ENCODE assay signal across 20 cellular contexts in the genomic region with DNA sequence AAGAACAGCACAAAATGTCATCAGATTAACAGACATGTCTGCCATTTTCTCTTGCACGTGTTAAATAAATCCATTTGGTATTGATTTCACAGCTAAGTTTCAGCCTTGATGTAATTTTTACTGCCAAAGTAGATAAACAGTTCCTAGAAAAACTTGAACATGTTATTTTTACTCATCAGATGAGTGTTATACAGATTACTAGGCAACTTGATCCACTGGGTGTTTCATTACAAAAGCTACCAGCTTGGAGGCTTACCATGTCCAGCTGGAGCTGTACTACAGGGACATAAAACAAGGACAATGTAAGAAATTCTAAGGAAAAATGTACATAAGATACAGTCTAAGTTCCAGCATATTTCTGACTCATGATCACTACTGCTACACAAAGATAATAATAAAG.
"Had no signal": no experiment of that assay in that cellular context is flagged by ENCODE, and none has a peak within 500 bp of the region (broad histone marks: within the 10 kb centered on the region; RNA-seq: fewer than 3 reads in every experiment).

No MANE protein-coding gene starts in this region.

- DNase-seq: activated CD4-positive, alpha-beta T cell treated with anti-CD3 and anti-CD28 coated beads for 48 hours; activated CD4-positive, alpha-beta T cell treated with anti-CD3 and anti-CD28 coated beads, Interleukin-2, amount 50 U/mL, for 4 hours; activated CD4-positive, CD25-positive, alpha-beta regulatory T cell treated with anti-CD3 and anti-CD28 coated beads, Interleukin-2, amount 50 U/mL, for 72 hours; activated CD8-positive, alpha-beta memory T cell treated with anti-CD3 and anti-CD28 coated beads, Interleukin-2, amount 50 U/mL, for 48 hours; activated CD8-positive, alpha-beta T cell treated with anti-CD3 and anti-CD28 coated beads, Interleukin-2, amount 10 ng/mL, durations not matched to agents 7 days and 5 days; activated effector memory CD4-positive, alpha-beta T cell treated with Interleukin-2 at 50 U/mL for 16 hours; activated naive CD4-positive, alpha-beta T cell; activated T-cell treated with anti-CD3 and anti-CD28 coated beads, Interleukin-2, amount 50 U/mL, for 24 hours; brain microvascular endothelial cell; MV-4-11; NCI-H446 treated with DMSO at 0.1 percent for 48 hours; T-cell; T-helper 2 cell; T1000 had no signal

- H3K4me3 ChIP-seq: cardiac muscle cell, SK-N-MC had no signal

- H3K27me3 Mint-ChIP-seq: activated naive CD4-positive, alpha-beta T cell treated with anti-CD3 and anti-CD28 coated beads, Interleukin-2, amount 50 U/mL, for 24 hours; activated T-cell treated with anti-CD3 and anti-CD28 coated beads, Interleukin-2, amount 50 U/mL, for 24 hours; T-cell had no signal

- H3K36me3 ChIP-seq: brain microvascular endothelial cell, cardiac muscle cell had no signal

- H3K4me3 Mint-ChIP-seq: activated CD8-positive, alpha-beta T cell treated with anti-CD3 and anti-CD28 coated beads, Interleukin-2, amount 10 ng/mL, durations not matched to agents 7 days and 5 days; activated naive CD4-positive, alpha-beta T cell treated with anti-CD3 and anti-CD28 coated beads, Interleukin-2, amount 50 U/mL, for 24 hours; activated T-cell treated with anti-CD3 and anti-CD28 coated beads, Interleukin-2, amount 50 U/mL, for 24 hours; activated T-helper 1 cell treated with anti-CD3 and anti-CD28 coated beads, Interleukin-12 subunit alpha, Interleukin-12 subunit beta, Interleukin-2, Interleukin-4 antibody, amounts not matched to agents 30 ng/mL and 10 ng/mL and 1 ng/mL, durations not matched to agents 14 hours and 24 hours and 36 hours; T-cell had no signal

- H3K27ac ChIP-seq: brain microvascular endothelial cell, cardiac muscle cell, KMS-11, SK-N-MC had no signal

- H3K27ac Mint-ChIP-seq: activated CD8-positive, alpha-beta T cell treated with anti-CD3 and anti-CD28 coated beads, Interleukin-2, amount 10 ng/mL, durations not matched to agents 7 days and 5 days; activated naive CD4-positive, alpha-beta T cell treated with anti-CD3 and anti-CD28 coated beads, Interleukin-2, amount 50 U/mL, for 24 hours; activated T-cell treated with anti-CD3 and anti-CD28 coated beads, Interleukin-2, amount 50 U/mL, for 24 hours; activated T-helper 1 cell treated with anti-CD3 and anti-CD28 coated beads, Interleukin-12 subunit alpha, Interleukin-12 subunit beta, Interleukin-2, Interleukin-4 antibody, amounts not matched to agents 30 ng/mL and 10 ng/mL and 1 ng/mL, durations not matched to agents 14 hours and 24 hours and 36 hours; T-cell had no signal

- H3K27me3 ChIP-seq: brain microvascular endothelial cell, cardiac muscle cell had no signal

- ATAC-seq: activated CD8-positive, alpha-beta T cell treated with anti-CD3 and anti-CD28 coated beads, Interleukin-2, amount 10 ng/mL, durations not matched to agents 7 days and 5 days; Right ventricle myocardium inferior; T-cell had no signal

- H3K4me1 Mint-ChIP-seq: activated naive CD4-positive, alpha-beta T cell treated with anti-CD3 and anti-CD28 coated beads, Interleukin-2, amount 50 U/mL, for 24 hours; T-cell had no signal

- H3K9me3 Mint-ChIP-seq: activated naive CD4-positive, alpha-beta T cell treated with anti-CD3 and anti-CD28 coated beads, Interleukin-2, amount 50 U/mL, for 24 hours had no signal

- H3K36me3 Mint-ChIP-seq: activated naive CD4-positive, alpha-beta T cell treated with anti-CD3 and anti-CD28 coated beads, Interleukin-2, amount 50 U/mL, for 24 hours; T-cell had no signal
